24 cellular contexts compared by ENCODE assay signal in genomic region chr3:51778554-51778953, GRCh38. TPM values are rescaled to one million over a fixed set of nuclear protein-coding genes. Genes with fewer than 3 reads are reported as not detected.
DNase-seq lines count a peak whose midpoint lies in the region; ATAC-seq and TF ChIP-seq lines count a peak whose summit lies in the region.
"Had no signal": no experiment of that assay in that cellular context is flagged by ENCODE, and none has a peak within 500 bp of the region (broad histone marks: within the 10 kb centered on the region; RNA-seq: fewer than 3 reads in every experiment).

No MANE protein-coding gene starts in this region.

- H3K27me3 Mint-ChIP-seq in osteocyte (ENCODE audit: unreplicated experiment) = peaks cover 15% of the 10 kb centered on the region

- H3K4me3 Mint-ChIP-seq in osteocyte (ENCODE audit: unreplicated experiment) = no peak overlapping the region
- H3K4me3 Mint-ChIP-seq: CD14-positive monocyte; CD4-positive, alpha-beta memory T cell; CD4-positive, CD25-positive, alpha-beta regulatory T cell; CD8-positive, alpha-beta memory T cell had no signal

- no peaks in the 10 kb centered on the region for H3K4me1 ChIP-seq in Peyer's patch
- no peaks in the 10 kb centered on the region for H3K4me1 ChIP-seq in psoas muscle
- H3K4me1 ChIP-seq: BLaER1 had no signal

- H3K36me3 Mint-ChIP-seq in osteocyte (ENCODE audit: unreplicated experiment) = no peaks in the 10 kb centered on the region
- H3K36me3 Mint-ChIP-seq: CD14-positive monocyte; CD4-positive, alpha-beta memory T cell; CD4-positive, CD25-positive, alpha-beta regulatory T cell; CD8-positive, alpha-beta memory T cell had no signal

- no peak overlapping the region for H3K27ac Mint-ChIP-seq in osteocyte (ENCODE audit: unreplicated experiment)
- H3K27ac Mint-ChIP-seq: CD4-positive, alpha-beta memory T cell; CD4-positive, CD25-positive, alpha-beta regulatory T cell; CD8-positive, alpha-beta memory T cell had no signal

- ATAC-seq in psoas muscle = no peak
- ATAC-seq: GM12878 had no signal

- 47 to 64% (median 48%) methylated on average over 17 of the region's 17 CpGs for WGBS in psoas muscle, 3 donors

- H3K27me3 ChIP-seq in Peyer's patch (no peaks in the 10 kb centered on the region), psoas muscle (ENCODE audit: insufficient read depth in 3 of 3, low read length in 2 of 3) (peaks cover 0 to 8% (median 0%) of the 10 kb centered on the region in 3 donors)
- H3K27me3 ChIP-seq: BE2C, BLaER1 had no signal

- no peaks in the 10 kb centered on the region for H3K4me1 Mint-ChIP-seq in osteocyte (ENCODE audit: unreplicated experiment)
- H3K4me1 Mint-ChIP-seq: CD14-positive monocyte; CD4-positive, alpha-beta memory T cell; CD4-positive, CD25-positive, alpha-beta regulatory T cell; CD8-positive, alpha-beta memory T cell had no signal

- H3K9me3 ChIP-seq in Peyer's patch (no peaks in the 10 kb centered on the region), psoas muscle (no peaks in the 10 kb centered on the region)
- H3K9me3 ChIP-seq: BE2C, BLaER1 had no signal

- no peaks in the 10 kb centered on the region for H3K9me3 Mint-ChIP-seq in osteocyte (ENCODE audit: unreplicated experiment)
- H3K9me3 Mint-ChIP-seq: CD4-positive, alpha-beta memory T cell; CD8-positive, alpha-beta memory T cell had no signal

- H3K27ac ChIP-seq in VCaP = peak overlapping the region; percentile 38; the same call in 1 of the 2 replicates
- no peak overlapping the region for H3K27ac ChIP-seq in Peyer's patch
- H3K27ac ChIP-seq in psoas muscle = no peak overlapping the region
- H3K27ac ChIP-seq: BLaER1 had no signal

- TF ChIP-seq POLR2A in Peyer's patch (IDR thresholded peaks at IDR 0.05) = no peak

- TF ChIP-seq CTCF in VCaP (conservative IDR thresholded peaks at IDR 0.05) (no peak), osteocyte (IDR thresholded peaks at IDR 0.05) (no peak), Peyer's patch (IDR thresholded peaks at IDR 0.05) (no peak), psoas muscle (IDR thresholded peaks at IDR 0.05) (no peak)

- H3K36me3 ChIP-seq in Peyer's patch (no peaks in the 10 kb centered on the region), psoas muscle (ENCODE audit: insufficient read depth in 1 of 2, low read depth in 1 of 2) (no peaks in the 10 kb centered on the region)
- H3K36me3 ChIP-seq: BE2C, BLaER1 had no signal

- intact Hi-C loops in psoas muscle (cut with DNase I) = no loop called here

- peak; percentile 35 for DNase-seq in islet precursor cell
- peak; percentile 80 for DNase-seq in osteocyte (ENCODE audit: extremely low spot score, unreplicated experiment)
- no peak for DNase-seq in Peyer's patch
- DNase-seq in psoas muscle = no peak
- DNase-seq in SKM-1 (lab: John Stamatoyannopoulos, UW; ENCODE audit: unreplicated experiment) = no peak
- DNase-seq: 8988T; ACHN; CD4-positive, alpha-beta memory T cell; CD4-positive, CD25-positive, alpha-beta regulatory T cell; CD8-positive, alpha-beta memory T cell; DMS153; DMS79; DND-41; EL; GDM1 had no signal

- H3K4me3 ChIP-seq in Peyer's patch (no peak overlapping the region), psoas muscle (no peak overlapping the region)
- H3K4me3 ChIP-seq: BLaER1, GM12878 had no signal

RNA-seq across cellular contexts. Expression of gene IQCF6, which starts 0.5 kb away (rescaled TPM):
- total RNA-seq in osteocyte = not detected in 2 replicates
- total RNA-seq in Peyer's patch = not detected
- not detected for total RNA-seq in psoas muscle
- not detected for polyA plus RNA-seq in psoas muscle
- total RNA-seq: A673; CD4-positive, alpha-beta memory T cell; CD4-positive, CD25-positive, alpha-beta regulatory T cell; CD8-positive, alpha-beta memory T cell; Daoy; G401; GM12878 had no signal
- polyA plus RNA-seq: AG04450; CD14-positive monocyte; CD4-positive, alpha-beta memory T cell; CD4-positive, CD25-positive, alpha-beta regulatory T cell; CD8-positive, alpha-beta memory T cell; GM12878 had no signal

Comparison
In these comparisons a context has a peak if more than half of its experiments do, and no peak if none do; other contexts are left out.
1. DNase-seq: peak in islet precursor cell (single experiment) and osteocyte (single experiment); none in Peyer's patch (0 of 3), psoas muscle (0 of 2) and SKM-1 (single experiment).